16 cellular contexts compared by ENCODE assay signal in the genomic region with DNA sequence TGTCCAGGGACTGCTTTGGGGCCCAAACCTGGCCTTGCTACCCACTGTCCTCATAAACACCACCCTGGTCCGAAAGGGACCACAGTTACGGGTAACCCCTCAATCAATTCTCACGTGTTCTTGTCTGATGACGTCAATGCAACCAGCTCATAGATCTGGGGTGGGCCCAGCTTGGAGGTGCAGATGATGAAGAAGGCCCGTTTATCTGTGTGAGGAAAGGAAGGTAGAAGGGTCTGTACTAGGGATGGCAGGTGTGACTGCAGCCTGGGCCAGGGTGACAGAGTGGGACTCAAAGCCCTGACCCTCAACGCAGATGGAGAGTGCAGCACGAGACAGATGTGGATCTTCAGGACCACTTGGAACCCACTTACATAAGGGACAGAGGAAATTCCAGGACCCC. TPM values are rescaled to one million over a fixed set of nuclear protein-coding genes. Genes with fewer than 3 reads are reported as not detected.
"Had no signal": no experiment of that assay in that cellular context is flagged by ENCODE, and none has a peak within 500 bp of the region (broad histone marks: within the 10 kb centered on the region; RNA-seq: fewer than 3 reads in every experiment).

No MANE protein-coding gene starts in this region.

- H3K36me3 Mint-ChIP-seq: natural killer cell had no signal

- H3K4me3 Mint-ChIP-seq: natural killer cell; stimulated activated memory B cell treated with anti-CD40 and anti-IgM and Interleukin-4, amounts not matched to agents 10 μg/mL and 1 μg/mL and 100 μg/mL, for 72 hours; type B pancreatic cell had no signal

- H3K27ac Mint-ChIP-seq: natural killer cell; stimulated activated memory B cell treated with anti-CD40 and anti-IgM and Interleukin-4, amounts not matched to agents 10 μg/mL and 1 μg/mL and 100 μg/mL, for 72 hours; type B pancreatic cell had no signal

- H3K9me3 Mint-ChIP-seq: natural killer cell; stimulated activated memory B cell treated with anti-CD40 and anti-IgM and Interleukin-4, amounts not matched to agents 10 μg/mL and 1 μg/mL and 100 μg/mL, for 72 hours; type B pancreatic cell had no signal

- H3K27me3 Mint-ChIP-seq: type B pancreatic cell had no signal

- DNase-seq: dermis blood vessel endothelial cell; effector memory CD4-positive, alpha-beta T cell; erythroblast; esophagus squamous epithelium; left ventricle myocardium superior; lower lobe of right lung; natural killer cell; spleen; stimulated activated CD4-positive, alpha-beta T cell treated with anti-CD3 and anti-CD28 coated beads, Interleukin-4, amount 100 ng/mL, for 4 hours; stimulated activated naive CD8-positive, alpha-beta T cell treated with anti-CD3 and anti-CD28 coated beads, Interleukin-15, Interleukin-2, amounts not matched to agents 100 U/mL and 50 U/mL, for 24 hours; testis had no signal

- ATAC-seq: left ventricle myocardium superior; lower lobe of right lung; natural killer cell; stimulated activated memory B cell treated with anti-CD40 and anti-IgM and Interleukin-4, amounts not matched to agents 10 μg/mL and 1 μg/mL and 100 μg/mL, for 72 hours; stimulated activated naive CD8-positive, alpha-beta T cell treated with anti-CD3 and anti-CD28 coated beads, Interleukin-15, Interleukin-2, amounts not matched to agents 100 U/mL and 50 U/mL, for 24 hours had no signal

- H3K4me1 Mint-ChIP-seq: natural killer cell; stimulated activated memory B cell treated with anti-CD40 and anti-IgM and Interleukin-4, amounts not matched to agents 10 μg/mL and 1 μg/mL and 100 μg/mL, for 72 hours had no signal

RNA-seq across cellular contexts. Expression of a gene that starts 22.1 kb away (rescaled TPM):
- total RNA-seq: esophagus squamous epithelium, frontal cortex, mononuclear cell, natural killer cell, right atrium auricular region had no signal
